In the genomic region with DNA sequence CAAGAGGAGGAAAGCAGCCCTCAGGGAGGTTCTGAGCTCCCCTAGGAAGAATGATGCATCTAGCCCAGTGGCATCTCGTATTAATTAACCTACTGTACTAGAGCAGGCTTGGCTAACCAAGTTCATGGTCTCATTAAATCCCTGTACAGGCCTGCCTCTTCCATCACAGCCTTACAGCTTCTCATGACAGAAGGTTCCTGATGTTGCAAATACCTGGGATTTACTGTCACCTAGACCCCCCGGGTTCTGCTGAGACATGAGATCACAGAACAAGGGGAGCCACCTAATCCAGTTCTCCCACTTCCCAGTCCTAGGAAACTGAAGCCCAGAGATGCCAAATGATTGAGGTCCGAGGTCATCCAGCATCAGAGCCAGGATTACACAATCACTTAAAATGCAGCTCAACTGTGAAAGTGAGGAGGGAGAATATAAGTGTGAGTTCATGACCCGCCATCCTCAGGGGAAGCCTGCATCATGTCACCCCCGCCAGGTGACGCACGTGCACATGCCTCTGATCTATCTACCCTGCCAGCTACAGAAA, we compare ENCODE assay signal across 12 cellular contexts. TPM values are rescaled to one million over a fixed set of nuclear protein-coding genes. Genes with fewer than 3 reads are reported as not detected.
DNase-seq lines count a peak whose midpoint lies in the region; ATAC-seq and TF ChIP-seq lines count a peak whose summit lies in the region.
"Had no signal": no experiment of that assay in that cellular context is flagged by ENCODE, and none has a peak within 500 bp of the region (broad histone marks: within the 10 kb centered on the region; RNA-seq: fewer than 3 reads in every experiment).

No MANE protein-coding gene starts in this region.

- no peak for TF ChIP-seq EP300 in esophagus muscularis mucosa (IDR thresholded peaks at IDR 0.05)

- intact Hi-C loops in esophagus muscularis mucosa (cut with DNase I) = no loop called here
- intact Hi-C loops in posterior vena cava (cut with DNase I) = no loop called here

- no peak for ATAC-seq in HG02938 (IDR thresholded peaks at IDR 0.05; ENCODE audit: unreplicated experiment)
- ATAC-seq: foreskin keratinocyte had no signal

- H3K4me1 ChIP-seq in esophagus muscularis mucosa = peaks cover 0 to 20% (median 18%) of the 10 kb centered on the region in 4 donors
- H3K4me1 ChIP-seq: foreskin keratinocyte had no signal

- in situ Hi-C loops in ACHN (cut with HindIII; ENCODE audit: low pct_ligation_motif_present, low pct_unique_long_range_greater_than_20kb, low sequenced_read_pairs) = no loop called here

- H3K9me3 ChIP-seq in esophagus muscularis mucosa = no peaks in the 10 kb centered on the region
- H3K9me3 ChIP-seq: neutrophil had no signal

- H3K36me3 ChIP-seq in esophagus muscularis mucosa = peaks cover 41 to 99% (median 96%) of the 10 kb centered on the region in 4 donors

- TF ChIP-seq CTCF in esophagus muscularis mucosa (IDR thresholded peaks at IDR 0.05) (no peak), nephron progenitor cell (IDR thresholded peaks at IDR 0.05) (no peak)

- peaks cover 21% of the 10 kb centered on the region for H3K4me1 Mint-ChIP-seq in nephron progenitor cell
- H3K4me1 Mint-ChIP-seq in immature natural killer cell = peaks cover 0 to 2% of the 10 kb centered on the region in 2 donors

- H3K27ac ChIP-seq in esophagus muscularis mucosa (replicated peaks in 1 of 4) = peak overlapping the region; percentile 53 to 78 (median 65)
- H3K27ac ChIP-seq: foreskin keratinocyte, neutrophil had no signal

- no peaks in the 10 kb centered on the region for H3K27me3 Mint-ChIP-seq in nephron progenitor cell (ENCODE audit: low read depth, poor library complexity)
- peaks cover 0 to 2% (median 0%) of the 10 kb centered on the region in 3 donors for H3K27me3 Mint-ChIP-seq in immature natural killer cell (ENCODE audit: low read depth in 3 of 3)

- no peak overlapping the region for H3K4me3 ChIP-seq in esophagus muscularis mucosa

- peaks cover 73% of the 10 kb centered on the region for H3K36me3 Mint-ChIP-seq in nephron progenitor cell (ENCODE audit: low read depth)
- peaks cover 24 to 46% (median 29%) of the 10 kb centered on the region in 3 donors for H3K36me3 Mint-ChIP-seq in immature natural killer cell

- H3K4me3 Mint-ChIP-seq in nephron progenitor cell (no peak overlapping the region), immature natural killer cell (no peak overlapping the region)
- H3K4me3 Mint-ChIP-seq: activated T-helper 1 cell treated with anti-CD3 and anti-CD28 coated beads, Interleukin-12 subunit alpha, Interleukin-12 subunit beta, Interleukin-2, Interleukin-4 antibody, amounts not matched to agents 30 ng/mL and 10 ng/mL and 1 ng/mL, durations not matched to agents 14 hours and 24 hours and 36 hours had no signal

- WGBS in esophagus muscularis mucosa = 84% methylated on average over 2 of the region's 7 CpGs

- no peaks in the 10 kb centered on the region for H3K27me3 ChIP-seq in esophagus muscularis mucosa
- H3K27me3 ChIP-seq: foreskin keratinocyte, neutrophil had no signal

- H3K9me3 Mint-ChIP-seq in nephron progenitor cell = no peaks in the 10 kb centered on the region
- no peaks in the 10 kb centered on the region for H3K9me3 Mint-ChIP-seq in immature natural killer cell
- H3K9me3 Mint-ChIP-seq: activated T-helper 1 cell treated with anti-CD3 and anti-CD28 coated beads, Interleukin-12 subunit alpha, Interleukin-12 subunit beta, Interleukin-2, Interleukin-4 antibody, amounts not matched to agents 30 ng/mL and 10 ng/mL and 1 ng/mL, durations not matched to agents 14 hours and 24 hours and 36 hours had no signal

- peak overlapping the region; percentile 97 for H3K27ac Mint-ChIP-seq in nephron progenitor cell
- no peak overlapping the region for H3K27ac Mint-ChIP-seq in immature natural killer cell
- H3K27ac Mint-ChIP-seq: activated T-helper 1 cell treated with anti-CD3 and anti-CD28 coated beads, Interleukin-12 subunit alpha, Interleukin-12 subunit beta, Interleukin-2, Interleukin-4 antibody, amounts not matched to agents 30 ng/mL and 10 ng/mL and 1 ng/mL, durations not matched to agents 14 hours and 24 hours and 36 hours had no signal

- TF ChIP-seq POLR2A in esophagus muscularis mucosa (IDR thresholded peaks at IDR 0.05; ENCODE audit: low read depth) = no peak

- peak; percentile 90 for DNase-seq in ACHN
- DNase-seq in LHCN-M2 (ENCODE audit: low read depth) = peak; percentile 43
- DNase-seq in esophagus muscularis mucosa (ENCODE audit: extremely low spot score) = no peak
- no peak for DNase-seq in nephron progenitor cell
- no peak for DNase-seq in NK-92 treated with Interleukin-12 subunit alpha and Interleukin-12 subunit beta, amount 100 ng/mL, for 24 hours (lab: John Stamatoyannopoulos, UW)
- no peak for DNase-seq in immature natural killer cell
- no peak for DNase-seq in posterior vena cava (ENCODE audit: low spot score)
- DNase-seq: NCI-H146 had no signal

RNA-seq across cellular contexts. Expression of gene ACLY, which starts 23.9 kb away (rescaled TPM):
- total RNA-seq in LHCN-M2 (2014; rRNA removed) = 181 and 184 TPM in 2 replicates
- 132 TPM for polyA plus RNA-seq in LHCN-M2 (2012)
- total RNA-seq in esophagus muscularis mucosa = 10 to 100 TPM; 52.3 to 87.7 (median 71.3) TPM
- polyA plus RNA-seq in immature natural killer cell = 10 to 100 TPM; 46.9 to 99.2 (median 49.3) TPM
- total RNA-seq in posterior vena cava = 100 to 1,000 TPM in 1 of 2 donors, 10 to 100 TPM in 1; 97.5 to 101 TPM

RNA-seq across cellular contexts. Expression of gene KLHL11, which starts 29.6 kb away (rescaled TPM):
- total RNA-seq in LHCN-M2 (2014; rRNA removed) = 21.8 and 22.5 TPM in 2 replicates
- polyA plus RNA-seq in LHCN-M2 (2012) = 1.9 TPM
- total RNA-seq in esophagus muscularis mucosa = 10 to 100 TPM; 12.4 to 24.2 (median 17.2) TPM
- 1 to 10 TPM; 5.9 to 6.4 (median 5.9) TPM for polyA plus RNA-seq in immature natural killer cell
- total RNA-seq in posterior vena cava = 10 to 100 TPM; 10.9 to 12.1 TPM

RNA-seq across cellular contexts. Expression of gene ODAD4, which starts 35.6 kb away (rescaled TPM):
- 0.19 and 0.86 TPM in 2 replicates for total RNA-seq in LHCN-M2 (2014; rRNA removed)
- polyA plus RNA-seq in LHCN-M2 (2012) = 1.4 TPM
- 1 to 10 TPM in 2 of 4 donors, under 1 TPM in 2; 0.33 to 1.7 (median 1.1) TPM for total RNA-seq in esophagus muscularis mucosa
- polyA plus RNA-seq in immature natural killer cell = under 1 TPM in 2 of 3 donors, not detected in 1; 0.15 to 0.38 TPM
- total RNA-seq in posterior vena cava = 1 to 10 TPM in 1 of 2 donors, under 1 TPM in 1; 0.74 to 1.2 TPM

RNA-seq across cellular contexts. Expression of gene KLHL10, which starts 57.2 kb away (rescaled TPM):
- total RNA-seq in LHCN-M2 (2014; rRNA removed) = not detected in 2 replicates
- polyA plus RNA-seq in LHCN-M2 (2012) = 0.12 TPM
- 1 to 10 TPM; 1.7 to 3.0 (median 2.7) TPM for total RNA-seq in esophagus muscularis mucosa
- polyA plus RNA-seq in immature natural killer cell = under 1 TPM in 1 of 3 donors, not detected in 2; 0.15 TPM
- under 1 TPM; 0.32 to 0.43 TPM for total RNA-seq in posterior vena cava
- total RNA-seq: activated T-helper 1 cell treated with anti-CD3 and anti-CD28 coated beads, Interleukin-12 subunit alpha, Interleukin-12 subunit beta, Interleukin-2, Interleukin-4 antibody, amounts not matched to agents 30 ng/mL and 10 ng/mL and 1 ng/mL, durations not matched to agents 14 hours and 24 hours and 36 hours had no signal
- polyA plus RNA-seq: foreskin keratinocyte had no signal

RNA-seq across cellular contexts. Expression of gene NT5C3B, which starts 58.8 kb away (rescaled TPM):
- total RNA-seq in LHCN-M2 (2014; rRNA removed) = 74.1 and 101 TPM in 2 replicates
- 91.0 TPM for polyA plus RNA-seq in LHCN-M2 (2012)
- 10 to 100 TPM; 64.8 to 95.6 (median 70.1) TPM for total RNA-seq in esophagus muscularis mucosa
- 10 to 100 TPM in 2 of 3 donors, 1 to 10 TPM in 1; 6.4 to 24.6 (median 13.7) TPM for polyA plus RNA-seq in immature natural killer cell
- 10 to 100 TPM; 49.1 to 61.8 TPM for total RNA-seq in posterior vena cava

Comparison
In these comparisons a context has a peak if more than half of its experiments do, and no peak if none do; other contexts are left out.
1. DNase-seq: peak in ACHN (single experiment) and LHCN-M2 (single experiment); none in esophagus muscularis mucosa (single experiment), nephron progenitor cell (single experiment), NK-92 treated with Interleukin-12 subunit alpha and Interleukin-12 subunit beta, amount 100 ng/mL, for 24 hours (single experiment), immature natural killer cell (0 of 3) and posterior vena cava (single experiment).